In the genomic region with DNA sequence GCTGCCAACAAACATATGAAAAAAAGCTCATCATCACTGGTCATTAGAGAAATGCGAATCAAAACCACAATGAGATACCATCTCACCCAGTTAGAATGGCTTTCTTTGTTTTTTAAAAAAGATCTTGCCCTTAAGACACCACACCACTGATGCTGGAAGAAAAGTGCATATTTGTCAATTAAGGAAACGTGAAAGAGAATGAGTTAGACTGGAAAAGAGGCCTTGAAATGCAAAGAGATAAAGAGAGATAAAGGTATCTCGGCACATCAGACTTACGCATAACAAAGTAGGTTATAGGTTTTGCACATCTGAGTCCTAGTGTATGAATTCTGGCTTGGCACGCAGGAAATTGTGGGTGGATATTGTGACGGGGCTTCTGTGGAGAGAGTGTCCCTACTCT, we compare ENCODE assay signal across 20 cellular contexts.
"Had no signal": no experiment of that assay in that cellular context is flagged by ENCODE, and none has a peak within 500 bp of the region (broad histone marks: within the 10 kb centered on the region; RNA-seq: fewer than 3 reads in every experiment).

No MANE protein-coding gene starts in this region.

- H3K4me3 ChIP-seq: left lung, tibial artery, uterus had no signal

- H3K4me1 Mint-ChIP-seq: activated naive CD8-positive, alpha-beta T cell treated with anti-CD3 and anti-CD28 coated beads, Interleukin-2, amount 50 U/mL, for 24 hours; stimulated activated naive B cell treated with anti-CD40 and anti-IgM and Interleukin-4, amounts not matched to agents 10 μg/mL and 1 μg/mL and 100 μg/mL, for 72 hours had no signal

- H3K27ac Mint-ChIP-seq: activated naive CD4-positive, alpha-beta T cell treated with anti-CD3 and anti-CD28 coated beads for 36 hours; activated naive CD8-positive, alpha-beta T cell treated with anti-CD3 and anti-CD28 coated beads, Interleukin-2, amount 50 U/mL, for 24 hours; activated T-helper 2 cell treated with anti-CD3 and anti-CD28 coated beads, Interferon-gamma antibody, Interleukin-2, Interleukin-4, amounts not matched to agents 10 μg/mL and 5 μg/mL and 100 μg/mL, durations not matched to agents 14 hours and 24 hours and 36 hours; natural killer cell treated with Interleukin-12 subunit alpha and Interleukin-12 subunit beta and Interleukin-15 and Interleukin-18, amount 100 ng/mL, for 72 hours; stimulated activated naive B cell treated with anti-CD40 and anti-IgM and Interleukin-4, amounts not matched to agents 10 μg/mL and 1 μg/mL and 100 μg/mL, for 72 hours had no signal

- ATAC-seq: activated naive CD8-positive, alpha-beta T cell treated with anti-CD3 and anti-CD28 coated beads, Interleukin-2, amount 50 U/mL, for 24 hours; left lung; natural killer cell treated with Interleukin-12 subunit alpha and Interleukin-12 subunit beta and Interleukin-15 and Interleukin-18, amount 100 ng/mL, for 72 hours; stimulated activated naive B cell treated with anti-CD40 and anti-IgM and Interleukin-4, amounts not matched to agents 10 μg/mL and 1 μg/mL and 100 μg/mL, for 72 hours had no signal

- H3K4me3 Mint-ChIP-seq: activated naive CD4-positive, alpha-beta T cell treated with anti-CD3 and anti-CD28 coated beads for 36 hours; activated naive CD8-positive, alpha-beta T cell treated with anti-CD3 and anti-CD28 coated beads, Interleukin-2, amount 50 U/mL, for 24 hours; natural killer cell treated with Interleukin-12 subunit alpha and Interleukin-12 subunit beta and Interleukin-15 and Interleukin-18, amount 100 ng/mL, for 72 hours; stimulated activated naive B cell treated with anti-CD40 and anti-IgM and Interleukin-4, amounts not matched to agents 10 μg/mL and 1 μg/mL and 100 μg/mL, for 72 hours had no signal

- H3K27ac ChIP-seq: left lung, uterus had no signal

- H3K9me3 ChIP-seq: left lung, tibial artery, uterus had no signal

- DNase-seq: activated CD4-positive, alpha-beta T cell treated with anti-CD3 and anti-CD28 coated beads, Interleukin-2, amount 50 U/mL, for 4 hours; activated CD4-positive, CD25-positive, alpha-beta regulatory T cell treated with anti-CD3 and anti-CD28 coated beads, Interleukin-2, amount 50 U/mL, for 72 hours; activated naive CD4-positive, alpha-beta T cell treated with anti-CD3 and anti-CD28 coated beads for 36 hours; activated naive CD8-positive, alpha-beta T cell treated with anti-CD3 and anti-CD28 coated beads, Interleukin-2, amount 50 U/mL, for 24 hours; activated T-cell treated with anti-CD3 and anti-CD28 coated beads, Interleukin-2, amount 50 U/mL, for 1 hour; central memory CD4-positive, alpha-beta T cell; cortex of kidney; effector CD8-positive, alpha-beta T cell; islet precursor cell; left lung; mesendoderm; stimulated activated CD4-positive, alpha-beta T cell treated with anti-CD3 and anti-CD28 coated beads, Interleukin-15, amount 100 ng/mL, for 24 hours; stimulated activated CD4-positive, alpha-beta T cell treated with anti-CD3 and anti-CD28 coated beads, Interleukin-4, amount 100 ng/mL, for 1 hour; stimulated activated naive B cell treated with anti-CD40 and anti-IgM and Interleukin-4, amounts not matched to agents 10 μg/mL and 1 μg/mL and 100 μg/mL, for 72 hours; T-helper 1 cell; T1000; tibial artery; uterus had no signal

- H3K4me1 ChIP-seq: left lung, uterus had no signal

- H3K36me3 Mint-ChIP-seq: natural killer cell treated with Interleukin-12 subunit alpha and Interleukin-12 subunit beta and Interleukin-15 and Interleukin-18, amount 100 ng/mL, for 72 hours; stimulated activated naive B cell treated with anti-CD40 and anti-IgM and Interleukin-4, amounts not matched to agents 10 μg/mL and 1 μg/mL and 100 μg/mL, for 72 hours had no signal

- H3K27me3 ChIP-seq: left lung, tibial artery, uterus had no signal

- H3K9me3 Mint-ChIP-seq: activated naive CD4-positive, alpha-beta T cell treated with anti-CD3 and anti-CD28 coated beads for 36 hours; activated naive CD8-positive, alpha-beta T cell treated with anti-CD3 and anti-CD28 coated beads, Interleukin-2, amount 50 U/mL, for 24 hours; activated T-helper 2 cell treated with anti-CD3 and anti-CD28 coated beads, Interferon-gamma antibody, Interleukin-2, Interleukin-4, amounts not matched to agents 10 μg/mL and 5 μg/mL and 100 μg/mL, durations not matched to agents 14 hours and 24 hours and 36 hours; natural killer cell treated with Interleukin-12 subunit alpha and Interleukin-12 subunit beta and Interleukin-15 and Interleukin-18, amount 100 ng/mL, for 72 hours; stimulated activated naive B cell treated with anti-CD40 and anti-IgM and Interleukin-4, amounts not matched to agents 10 μg/mL and 1 μg/mL and 100 μg/mL, for 72 hours had no signal

- H3K36me3 ChIP-seq: left lung, tibial artery, uterus had no signal
